In genomic region chr4:157514711-157515110, GRCh38 we compare ENCODE assay signal across 14 cellular contexts.
DNase-seq lines count a peak whose midpoint lies in the region; ATAC-seq and TF ChIP-seq lines count a peak whose summit lies in the region.
"Had no signal": no experiment of that assay in that cellular context is flagged by ENCODE, and none has a peak within 500 bp of the region (broad histone marks: within the 10 kb centered on the region; RNA-seq: fewer than 3 reads in every experiment).

No MANE protein-coding gene starts in this region.

- DNase-seq in LNCaP clone FGC (ENCODE audit: low read depth) (no peak), astrocyte of the spinal cord (ENCODE audit: low read depth, low spot score) (no peak), left kidney (ENCODE audit: low read depth, low spot score) (peak; percentile 8), GM20000 (ENCODE audit: low spot score) (no peak), NCI-H1436 (lab: John Stamatoyannopoulos, UW) (no peak), NCI-H345 treated with DMSO at 0.1 percent for 48 hours (lab: John Stamatoyannopoulos, UW; ENCODE audit: unreplicated experiment) (no peak)
- DNase-seq: activated CD4-positive, alpha-beta T cell treated with anti-CD3 and anti-CD28 coated beads for 36 hours; lower lobe of right lung; NCI-H2227 treated with DMSO at 0.1 percent for 48 hours; ovary; stimulated activated CD4-positive, alpha-beta T cell treated with anti-CD3 and anti-CD28 coated beads, Interleukin-1b, Interleukin-23, amount 100 ng/mL, for 48 hours; stimulated activated naive CD4-positive, alpha-beta T cell treated with Interleukin-2 at 50 U/mL for 16 hours had no signal

- H3K4me3 ChIP-seq in LNCaP clone FGC (ENCODE audit: low read depth, low read length) (no peak overlapping the region), astrocyte of the spinal cord (ENCODE audit: low read depth, low read length) (no peak overlapping the region)
- H3K4me3 ChIP-seq: lower lobe of right lung, ovary had no signal

- ATAC-seq in GM21390 (IDR thresholded peaks at IDR 0.05; ENCODE audit: unreplicated experiment) = no peak
- ATAC-seq: activated CD4-positive, alpha-beta T cell treated with anti-CD3 and anti-CD28 coated beads for 36 hours; lower lobe of right lung had no signal

- TF ChIP-seq CTCF in GM12874 (IDR thresholded peaks at IDR 0.05; ENCODE audit: insufficient read depth, low read depth, low read length) (peak; percentile 34), LNCaP clone FGC (IDR thresholded peaks at IDR 0.05; ENCODE audit: control insufficient read depth, extremely low read depth, insufficient read depth) (peak; percentile 29; the same call in 1 of the 2 replicates), astrocyte of the spinal cord (IDR thresholded peaks at IDR 0.05; ENCODE audit: low read depth, low read length) (peak; percentile 12), GM20000 (IDR thresholded peaks at IDR 0.05; ENCODE audit: extremely low read depth, missing control alignments) (no peak)

- in situ Hi-C loops in astrocyte of the spinal cord (cut with HindIII; ENCODE audit: low sequenced_read_pairs) = no loop called here
